17 cellular contexts compared by ENCODE assay signal in the genomic region with DNA sequence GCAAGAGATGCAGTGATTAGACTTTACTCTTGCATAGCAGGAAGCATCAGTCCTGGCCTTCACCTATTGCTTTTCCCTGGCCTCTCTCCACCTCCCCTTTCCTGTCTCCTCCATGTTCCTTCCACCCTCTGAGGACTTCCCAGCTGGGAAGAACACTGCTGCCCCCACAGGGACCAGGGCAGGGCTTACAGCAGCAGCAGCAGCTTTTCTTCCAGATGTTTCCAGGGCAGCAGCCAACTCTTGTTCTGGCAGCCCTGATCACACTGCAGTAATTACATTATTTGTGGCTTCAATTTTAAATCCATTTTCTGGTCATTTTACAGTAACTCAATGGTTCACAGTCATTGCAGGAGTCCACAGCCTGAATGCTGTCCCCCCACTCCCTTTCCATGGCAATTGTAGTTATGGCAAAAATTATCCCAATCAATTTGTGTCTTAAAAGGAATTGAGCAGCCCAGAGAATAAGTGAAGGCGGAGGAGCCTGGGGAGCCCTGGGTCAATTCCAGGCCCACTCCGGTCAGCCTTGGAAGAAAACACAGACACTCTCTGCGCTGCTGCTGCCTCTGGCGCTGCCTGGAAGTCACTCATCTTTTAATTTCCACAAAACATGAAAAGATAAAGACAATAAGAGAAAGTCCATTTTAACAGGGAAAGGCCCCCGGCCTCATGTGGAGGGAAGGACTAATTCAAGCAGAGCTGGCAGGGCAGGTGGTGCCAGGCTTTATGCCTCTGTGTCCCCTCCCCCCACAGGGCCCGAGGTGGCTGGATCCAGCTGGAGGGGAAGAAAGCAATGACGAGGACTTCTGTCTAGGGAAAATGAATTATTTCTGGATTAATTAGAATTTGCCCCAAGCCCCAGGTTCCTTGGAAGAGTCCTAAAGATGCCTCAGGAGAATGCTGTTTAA.
A peak's percentile ranks its signal among the peaks of the same experiment; 100 is the strongest.
DNase-seq lines count a peak whose midpoint lies in the region; ATAC-seq, FAIRE-seq and TF ChIP-seq lines count a peak whose summit lies in the region.
"Had no signal": no experiment of that assay in that cellular context is flagged by ENCODE, and none has a peak within 500 bp of the region (broad histone marks: within the 10 kb centered on the region; RNA-seq: fewer than 3 reads in every experiment).

No MANE protein-coding gene starts in this region.

- no peak for TF ChIP-seq POLR2A in HepG2 (IDR thresholded peaks at IDR 0.05; ENCODE audit: insufficient read depth in 1 of 2, low read depth in 2 of 2, low read length in 2 of 2)
- TF ChIP-seq POLR2A in right lobe of liver (IDR thresholded peaks at IDR 0.05): no peak
- no peak for TF ChIP-seq POLR2A in H1 (IDR thresholded peaks at IDR 0.05; ENCODE audit: control extremely low read depth in 1 of 2, low read depth in 2 of 2, low read length in 2 of 2)

- TF ChIP-seq CTCF in HepG2 (CRISPR knock-in tag; IDR thresholded peaks at IDR 0.05): 0 out of 2 replicates have a peak, but pooled peaks have one; percentile 17
- TF ChIP-seq CTCF in right lobe of liver (IDR thresholded peaks at IDR 0.05): no peak
- TF ChIP-seq CTCF in H1 (IDR thresholded peaks at IDR 0.05; ENCODE audit: control extremely low read depth in 1 of 3, insufficient read depth in 1 of 3, low read depth in 1 of 3, low read length in 3 of 3): peak; percentile 68 to 72 (median 68)
- no peak for TF ChIP-seq CTCF in lung (IDR thresholded peaks at IDR 0.05; ENCODE audit: control extremely low read depth, extremely low read depth)

- no peak overlapping the region for H3K14ac ChIP-seq in H1 (ENCODE audit: insufficient read length)

- no peak overlapping the region for H3K4me3 ChIP-seq in HepG2 (replicated peaks in 1 of 3; ENCODE audit: insufficient read depth in 1 of 3, low read depth in 2 of 3, low read length in 3 of 3)
- H3K4me3 ChIP-seq in right lobe of liver: no peak overlapping the region
- H3K4me3 ChIP-seq in H1 (ENCODE audit: extremely low read depth in 1 of 4, insufficient read depth in 2 of 4, low read depth in 3 of 4, low read length in 4 of 4): no peak overlapping the region
- H3K4me3 ChIP-seq in lung: no peak overlapping the region
- H3K4me3 ChIP-seq: dorsolateral prefrontal cortex had no signal

- H3K4ac ChIP-seq in H1 (replicated peaks; ENCODE audit: insufficient read length, low read depth, low read length): no peak overlapping the region

- H3K9me3 Mint-ChIP-seq in stimulated activated naive B cell treated with anti-CD40 and anti-IgM and Interleukin-4, amounts not matched to agents 10 μg/mL and 1 μg/mL and 100 μg/mL, for 72 hours: no peaks in the 10 kb centered on the region

- CTCF ChIA-PET in HepG2 (lab: Yijun Ruan, JAX; ENCODE audit: low intra/inter-chr PET ratio, low total read pairs) (no interaction called here), H1 (lab: Charles Lee; ENCODE audit: partially characterized antibody) (interaction anchor here (0.9 to 1.7 kb wide), 5 partner anchors 11 to 279 kb away, joined by 3 to 6 read pairs (median 4); no protein-coding TSS in a partner anchor)

- H3K27me3 Mint-ChIP-seq in stimulated activated naive B cell treated with anti-CD40 and anti-IgM and Interleukin-4, amounts not matched to agents 10 μg/mL and 1 μg/mL and 100 μg/mL, for 72 hours: peaks cover 15 to 27% of the 10 kb centered on the region in 2 donors

- no peak for TF ChIP-seq RAD21 in HepG2 (CRISPR knock-in tag; IDR thresholded peaks at IDR 0.05)
- TF ChIP-seq RAD21 in H1 (IDR thresholded peaks at IDR 0.05 in 1 of 2, conservative IDR thresholded peaks at IDR 0.05 in 1 of 2; ENCODE audit: low read depth in 2 of 2, low read length in 2 of 2): peak; percentile 81 to 90

- no peak overlapping the region for H3K18ac ChIP-seq in H1 (ENCODE audit: extremely low read depth, low read length)

- no peak overlapping the region for H3K27ac ChIP-seq in HepG2 (ENCODE audit: extremely low read length, insufficient read depth, low read length)
- H3K27ac ChIP-seq in right lobe of liver: no peak overlapping the region
- H3K27ac ChIP-seq in H1 (ENCODE audit: low read depth, low read length): no peak overlapping the region
- H3K27ac ChIP-seq in lung (ENCODE audit: low read depth in 1 of 2, low read length in 1 of 2): no peak overlapping the region
- H3K27ac ChIP-seq: dorsolateral prefrontal cortex had no signal

- POLR2A ChIA-PET in HepG2 (lab: Yijun Ruan, JAX) (no interaction called here), H1 (lab: Charles Lee; ENCODE audit: partially characterized antibody) (no interaction called here)

- no peak for TF ChIP-seq EP300 in HepG2 (IDR thresholded peaks at IDR 0.05; ENCODE audit: low read depth in 2 of 2, low read length in 2 of 2)
- TF ChIP-seq EP300 in HepG2 (CRISPR knock-in tag; IDR thresholded peaks at IDR 0.05; ENCODE audit: borderline replicate concordance): no peak
- TF ChIP-seq EP300 in H1 (IDR thresholded peaks at IDR 0.05; ENCODE audit: borderline replicate concordance in 1 of 2, low read depth in 2 of 2, low read length in 2 of 2): no peak

- H4K8ac ChIP-seq in H1 (ENCODE audit: extremely low read depth, insufficient read depth, low read length): no peak overlapping the region

- no peak overlapping the region for H3K4me3 Mint-ChIP-seq in stimulated activated naive B cell treated with anti-CD40 and anti-IgM and Interleukin-4, amounts not matched to agents 10 μg/mL and 1 μg/mL and 100 μg/mL, for 72 hours

- 0 out of 5 replicates have a peak, but pooled peaks cover 0 to 9% of the 10 kb centered on the region in 2 experiments for H3K27me3 ChIP-seq in HepG2 (ENCODE audit: control insufficient read depth in 1 of 2, insufficient read depth in 2 of 2, low read length in 2 of 2)
- H3K27me3 ChIP-seq in right lobe of liver: no peaks in the 10 kb centered on the region
- H3K27me3 ChIP-seq in H1 (replicated peaks in 1 of 4; ENCODE audit: control insufficient read depth in 3 of 4, extremely low read depth in 1 of 4, insufficient read depth in 3 of 4, low read length in 3 of 4): no peaks in the 10 kb centered on the region
- no peaks in the 10 kb centered on the region for H3K27me3 ChIP-seq in lung (ENCODE audit: control insufficient read depth, insufficient read depth)

- no peaks in the 10 kb centered on the region for H3K36me3 Mint-ChIP-seq in stimulated activated naive B cell treated with anti-CD40 and anti-IgM and Interleukin-4, amounts not matched to agents 10 μg/mL and 1 μg/mL and 100 μg/mL, for 72 hours

- H3K4me1 Mint-ChIP-seq in stimulated activated naive B cell treated with anti-CD40 and anti-IgM and Interleukin-4, amounts not matched to agents 10 μg/mL and 1 μg/mL and 100 μg/mL, for 72 hours: no peaks in the 10 kb centered on the region

- H3K9ac ChIP-seq in HepG2 (ENCODE audit: insufficient read depth, low read depth, low read length) (no peak overlapping the region), H1 (replicated peaks in 1 of 4; ENCODE audit: extremely low read depth in 1 of 4, low read depth in 3 of 4, low read length in 3 of 4) (no peak overlapping the region)

- H3K4me2 ChIP-seq in HepG2 (ENCODE audit: low read depth, low read length) (no peak overlapping the region), H1 (ENCODE audit: insufficient read depth in 1 of 2, low read depth in 2 of 2, low read length in 2 of 2) (no peak overlapping the region)

- no peaks in the 10 kb centered on the region for H3K36me3 ChIP-seq in HepG2 (replicated peaks in 1 of 2; ENCODE audit: control insufficient read depth in 1 of 2, insufficient read depth in 2 of 2, low read length in 2 of 2)
- H3K36me3 ChIP-seq in right lobe of liver: no peaks in the 10 kb centered on the region
- no peaks in the 10 kb centered on the region; a peak in 1 of 8 replicates for H3K36me3 ChIP-seq in H1 (ENCODE audit: control insufficient read depth in 2 of 4, insufficient read depth in 4 of 4, low read length in 3 of 4)
- H3K36me3 ChIP-seq in lung (ENCODE audit: control insufficient read depth in 2 of 2, insufficient read depth in 2 of 2, low read length in 2 of 2): no peaks in the 10 kb centered on the region

- H3K4me1 ChIP-seq in HepG2 (ENCODE audit: insufficient read depth, low read length) (no peaks in the 10 kb centered on the region), right lobe of liver (no peaks in the 10 kb centered on the region), H1 (replicated peaks in 1 of 4; ENCODE audit: control insufficient read depth in 3 of 4, insufficient read depth in 4 of 4, low read length in 3 of 4) (peaks cover 0 to 3% (median 0%) of the 10 kb centered on the region in 4 experiments; a peak in 2 of 7 replicates), lung (ENCODE audit: control insufficient read depth in 2 of 2, insufficient read depth in 2 of 2, low read length in 2 of 2) (no peaks in the 10 kb centered on the region)

- H3K79me2 ChIP-seq in HepG2 (ENCODE audit: insufficient read depth, low read length): no peaks in the 10 kb centered on the region
- no peaks in the 10 kb centered on the region for H3K79me2 ChIP-seq in H1 (ENCODE audit: control insufficient read depth in 1 of 2, insufficient read depth in 2 of 2, low read length in 2 of 2)

- WGBS in HepG2 (ENCODE audit: low lambda C conversion rate): 4% methylated on average over 7 of the region's 7 CpGs
- 35% methylated on average over 7 of the region's 7 CpGs for WGBS in right lobe of liver (ENCODE audit: insufficient coverage, low coverage, low lambda C conversion rate, missing lambda C conversion rate)
- WGBS in H1 (ENCODE audit: extremely low coverage in 1 of 2, insufficient coverage in 1 of 2, insufficient read length in 1 of 2, insufficient replicate concordance in 2 of 2, low coverage in 1 of 2, low lambda C conversion rate in 2 of 2, missing lambda C conversion rate in 1 of 2), 2 experiments: 83% methylated on average over 7 of the region's 7 CpGs; no CpG with 5 or more reads in 1 of the 2 experiments
- 69 to 81% methylated on average over 7 of the region's 7 CpGs for WGBS in lung, 2 donors

- H2BK20ac ChIP-seq in H1 (ENCODE audit: low read length): no peak overlapping the region

- H4K5ac ChIP-seq in H1 (ENCODE audit: insufficient read length, low read depth, low read length): no peak overlapping the region

- FAIRE-seq in HepG2 (lab: Jason Lieb, UNC) (no peak), H1 (lab: Jason Lieb, UNC) (no peak)
- FAIRE-seq: G401.6, keratinocyte had no signal

- H2BK15ac ChIP-seq in H1 (ENCODE audit: low read length): no peak overlapping the region

- no peak overlapping the region for H2BK5ac ChIP-seq in H1 (ENCODE audit: low read depth, low read length)

- intact Hi-C loops in HepG2 (cut with micrococcal nuclease; ENCODE audit: unreplicated experiment): no loop called here
- intact Hi-C loops in right lobe of liver (cut with DNase I): no loop called here

- H3K27ac Mint-ChIP-seq in stimulated activated naive B cell treated with anti-CD40 and anti-IgM and Interleukin-4, amounts not matched to agents 10 μg/mL and 1 μg/mL and 100 μg/mL, for 72 hours: no peak overlapping the region

- H3K56ac ChIP-seq in H1 (replicated peaks; ENCODE audit: insufficient read length, low read depth, low read length): no peak overlapping the region

- no peak overlapping the region for H3K23ac ChIP-seq in H1 (ENCODE audit: insufficient read length)

- no peak overlapping the region for H4K91ac ChIP-seq in H1 (replicated peaks; ENCODE audit: insufficient read length, low read length)

- no peak overlapping the region for H2BK120ac ChIP-seq in H1 (replicated peaks; ENCODE audit: low read depth, low read length)

- DNase-seq in HepG2 (ENCODE audit: low spot score) (no peak), right lobe of liver (no peak), H1 (ENCODE audit: low read depth in 1 of 2, low spot score in 2 of 2) (peak in 1 of 2 experiments; percentile 38), lung (ENCODE audit: low spot score) (peak; percentile 25), T-helper 2 cell (no peak), DMS114 treated with DMSO at 0.1 percent for 48 hours (lab: John Stamatoyannopoulos, UW; ENCODE audit: unreplicated experiment) (no peak)
- no peak for DNase-seq in stimulated activated naive B cell treated with anti-CD40 and anti-IgM and Interleukin-4, amounts not matched to agents 10 μg/mL and 1 μg/mL and 100 μg/mL, for 72 hours
- DNase-seq: activated CD4-positive, alpha-beta T cell treated with anti-CD3 and anti-CD28 coated beads, Interleukin-2, amount 50 U/mL, for 48 hours; COR-L47; NCI-H1694; NCI-H446 treated with DMSO at 0.1 percent for 48 hours; occipital lobe; stimulated activated CD4-positive, alpha-beta T cell treated with anti-CD3 and anti-CD28 coated beads, Interleukin-2, amount 100 ng/mL, for 48 hours; substantia nigra had no signal

- ATAC-seq in HepG2: no peak
- no peak for ATAC-seq in right lobe of liver
- ATAC-seq in lung (ENCODE audit: insufficient read depth, low FRiP score): no peak
- ATAC-seq in stimulated activated naive B cell treated with anti-CD40 and anti-IgM and Interleukin-4, amounts not matched to agents 10 μg/mL and 1 μg/mL and 100 μg/mL, for 72 hours (replicated peaks): no peak

- no peaks in the 10 kb centered on the region for H4K20me1 ChIP-seq in HepG2 (ENCODE audit: insufficient read depth, low read length)
- no peaks in the 10 kb centered on the region for H4K20me1 ChIP-seq in H1 (replicated peaks in 1 of 2; ENCODE audit: control insufficient read depth in 1 of 2, insufficient read depth in 2 of 2, low read length in 2 of 2)

- H3K23me2 ChIP-seq in H1 (ENCODE audit: low read depth, low read length): no peaks in the 10 kb centered on the region

- H2AFZ ChIP-seq in HepG2 (ENCODE audit: low read length): no peak overlapping the region
- H2AFZ ChIP-seq in H1 (ENCODE audit: low read length): no peak overlapping the region

- in situ Hi-C loops in HepG2 (cut with HindIII; ENCODE audit: extremely low pct_ligation_motif_present, low pct_unique_long_range_greater_than_20kb): no loop called here

- H2AK5ac ChIP-seq in H1 (ENCODE audit: low read depth, low read length): no peak overlapping the region

- H3K79me1 ChIP-seq in H1 (ENCODE audit: low read depth, low read length): no peaks in the 10 kb centered on the region

- BruUV-seq in HepG2 (replicated peaks; lab: Mats Ljungman, UMichigan): no TSS peak

- H2BK12ac ChIP-seq in H1 (ENCODE audit: low read depth, low read length): no peak overlapping the region

- H3K9me3 ChIP-seq in HepG2 (ENCODE audit: low read length) (no peaks in the 10 kb centered on the region), right lobe of liver (no peaks in the 10 kb centered on the region), H1 (ENCODE audit: insufficient read depth in 2 of 2, low read depth in 1 of 2, low read length in 1 of 2) (no peaks in the 10 kb centered on the region), lung (ENCODE audit: control insufficient read depth in 2 of 2, insufficient read depth in 1 of 2, low read length in 1 of 2) (peaks cover 0 to 3% of the 10 kb centered on the region in 2 donors)

Comparison
In these comparisons a context has a peak if more than half of its experiments do, and no peak if none do; other contexts are left out.
1. CTCF ChIP-seq: peak in HepG2 (single experiment) and H1 (3 of 3); none in right lobe of liver (0 of 4) and lung (single experiment).